14 cellular contexts compared by ENCODE assay signal in the genomic region with DNA sequence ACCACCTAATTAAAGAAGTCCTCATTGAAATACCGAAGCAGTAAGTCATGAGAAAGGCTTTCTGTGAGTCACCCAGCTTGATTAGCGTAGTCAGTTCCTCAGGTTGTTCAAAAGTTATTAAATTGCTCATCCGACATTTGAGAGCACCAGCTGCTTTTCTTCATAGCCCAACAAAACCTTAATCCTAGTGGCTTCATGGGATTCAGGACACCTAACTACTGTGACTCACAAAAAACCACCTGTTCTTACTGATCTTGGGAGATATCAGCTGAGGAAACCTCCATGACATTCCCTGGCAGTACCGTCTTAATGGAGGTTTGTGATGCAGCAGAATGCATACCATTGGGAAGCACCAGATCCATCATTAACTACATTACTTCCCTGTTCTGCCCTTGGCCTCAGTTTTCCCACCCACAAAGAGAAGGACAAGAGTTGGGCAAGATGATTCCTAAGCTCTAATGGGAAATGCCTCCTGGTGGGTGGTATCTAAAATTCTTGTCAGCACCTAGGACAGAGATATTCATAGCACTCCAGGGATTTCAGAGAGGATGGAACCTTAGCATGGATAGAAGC.
A peak's percentile ranks its signal among the peaks of the same experiment; 100 is the strongest.
DNase-seq lines count a peak whose midpoint lies in the region; TF ChIP-seq lines count a peak whose summit lies in the region.
"Had no signal": no experiment of that assay in that cellular context is flagged by ENCODE, and none has a peak within 500 bp of the region (broad histone marks: within the 10 kb centered on the region; RNA-seq: fewer than 3 reads in every experiment).

No MANE protein-coding gene starts in this region.

- H3K27me3 ChIP-seq in prostate gland (replicated peaks; ENCODE audit: insufficient read depth), result no peaks in the 10 kb centered on the region
- H3K27me3 ChIP-seq: BLaER1 had no signal

- TF ChIP-seq CTCF in WI38 (IDR thresholded peaks at IDR 0.05; ENCODE audit: low read depth, low read length) (0 out of 2 replicates have a peak, but pooled peaks have one; percentile 8), prostate gland (IDR thresholded peaks at IDR 0.05) (no peak)

- DNase-seq in A172 (ENCODE audit: low spot score) (peak; percentile 95), HCEC 1CT (peak; percentile 83), glomerular visceral epithelial cell (ENCODE audit: extremely low spot score) (peak; percentile 16), prostate gland (ENCODE audit: low spot score) (no peak), pons (ENCODE audit: low spot score) (no peak), mesenteric fat pad (ENCODE audit: low spot score) (no peak)
- DNase-seq in activated CD4-positive, CD25-positive, alpha-beta regulatory T cell (lab: John Stamatoyannopoulos, UW), result no peak
- DNase-seq: activated CD8-positive, alpha-beta T cell treated with anti-CD3 and anti-CD28 coated beads for 36 hours; activated naive CD4-positive, alpha-beta T cell treated with anti-CD3 and anti-CD28 coated beads, Interleukin-2, amount 10 ng/mL, durations not matched to agents 7 days and 5 days; effector CD8-positive, alpha-beta T cell; natural killer cell; NCI-H526 treated with DMSO at 0.1 percent for 48 hours had no signal

- H3K36me3 ChIP-seq in prostate gland, result no peaks in the 10 kb centered on the region

- H3K9me3 ChIP-seq in prostate gland, result no peaks in the 10 kb centered on the region
- H3K9me3 ChIP-seq: BLaER1 had no signal

- no peak for TF ChIP-seq POLR2A in prostate gland (IDR thresholded peaks at IDR 0.05)

- intact Hi-C loops in prostate gland (cut with DNase I), result no loop called here

- WGBS in prostate gland, result 82% methylated on average over 4 of the region's 4 CpGs

- H3K4me1 ChIP-seq in prostate gland (replicated peaks), result no peaks in the 10 kb centered on the region
- H3K4me1 ChIP-seq: BLaER1 had no signal

- no peak overlapping the region for H3K4me3 ChIP-seq in WI38 (ENCODE audit: low read depth, low read length)
- no peak overlapping the region for H3K4me3 ChIP-seq in prostate gland
- H3K4me3 ChIP-seq: BLaER1 had no signal

- H3K27ac ChIP-seq in prostate gland, result no peak overlapping the region
- H3K27ac ChIP-seq: BLaER1 had no signal

Comparison
In these comparisons a context has a peak if more than half of its experiments do, and no peak if none do; other contexts are left out.
1. DNase-seq: peak in A172 (single experiment), HCEC 1CT (single experiment) and glomerular visceral epithelial cell (single experiment); none in activated CD4-positive, CD25-positive, alpha-beta regulatory T cell (0 of 4), prostate gland (single experiment), pons (single experiment) and mesenteric fat pad (single experiment).